9 cellular contexts compared by ENCODE assay signal in genomic region chr22:43118953-43119458, GRCh38. TPM values are rescaled to one million over a fixed set of nuclear protein-coding genes. Genes with fewer than 3 reads are reported as not detected.
DNase-seq lines count a peak whose midpoint lies in the region; ATAC-seq and TF ChIP-seq lines count a peak whose summit lies in the region.
"Had no signal": no experiment of that assay in that cellular context is flagged by ENCODE, and none has a peak within 500 bp of the region (broad histone marks: within the 10 kb centered on the region; RNA-seq: fewer than 3 reads in every experiment).

No MANE protein-coding gene starts in this region.

- CTCF ChIA-PET in CD8-positive, alpha-beta T cell (lab: Charles Lee), result no interaction called here

- peak overlapping the region in 6 of 8 donors; percentile 6 to 76 (median 56) for H3K4me3 Mint-ChIP-seq in naive B cell
- H3K4me3 Mint-ChIP-seq in CD8-positive, alpha-beta T cell, result no peak overlapping the region

- ATAC-seq in GM18861 (IDR thresholded peaks at IDR 0.05; ENCODE audit: unreplicated experiment) (peak; percentile 61), HG02623 (IDR thresholded peaks at IDR 0.05; ENCODE audit: unreplicated experiment) (peak; percentile 77), naive B cell (ENCODE audit: low read depth in 2 of 2) (peak; percentile 45 to 53)
- ATAC-seq in activated naive CD4-positive, alpha-beta T cell treated with anti-CD3 and anti-CD28 coated beads, Interleukin-2, amount 50 U/mL, for 72 hours, result no peak
- ATAC-seq in CD8-positive, alpha-beta T cell, result no peak

- H3K4me1 ChIP-seq in CD8-positive, alpha-beta T cell (ENCODE audit: insufficient read depth, low read length), result no peaks in the 10 kb centered on the region

- intact Hi-C loops in cardiac septum (cut with DNase I), result no loop called here
- intact Hi-C loops in CD8-positive, alpha-beta T cell (cut with DNase I, micrococcal nuclease), result no loop called here

- peaks cover 34 to 56% (median 42%) of the 10 kb centered on the region in 3 donors for H3K27me3 Mint-ChIP-seq in naive B cell
- no peaks in the 10 kb centered on the region for H3K27me3 Mint-ChIP-seq in CD8-positive, alpha-beta T cell (ENCODE audit: low read depth)

- H3K9me3 ChIP-seq in CD8-positive, alpha-beta T cell (ENCODE audit: low read length), result no peaks in the 10 kb centered on the region

- no peaks in the 10 kb centered on the region for H3K27me3 ChIP-seq in CD8-positive, alpha-beta T cell (ENCODE audit: insufficient read depth, low read length)

- no peak for TF ChIP-seq CTCF in CD8-positive, alpha-beta T cell (IDR thresholded peaks at IDR 0.05)

- peaks cover 40 to 51% (median 50%) of the 10 kb centered on the region in 3 donors for H3K4me1 Mint-ChIP-seq in naive B cell
- H3K4me1 Mint-ChIP-seq in CD8-positive, alpha-beta T cell (ENCODE audit: low read depth), result no peaks in the 10 kb centered on the region

- H3K36me3 Mint-ChIP-seq in naive B cell, result no peaks in the 10 kb centered on the region
- H3K36me3 Mint-ChIP-seq in activated naive CD4-positive, alpha-beta T cell treated with anti-CD3 and anti-CD28 coated beads, Interleukin-2, amount 50 U/mL, for 72 hours, result no peaks in the 10 kb centered on the region
- no peaks in the 10 kb centered on the region for H3K36me3 Mint-ChIP-seq in CD8-positive, alpha-beta T cell

- POLR2A ChIA-PET in CD8-positive, alpha-beta T cell (lab: Charles Lee), result no interaction called here

- no peak overlapping the region for H3K27ac Mint-ChIP-seq in naive B cell
- no peak overlapping the region for H3K27ac Mint-ChIP-seq in activated naive CD4-positive, alpha-beta T cell treated with anti-CD3 and anti-CD28 coated beads, Interleukin-2, amount 50 U/mL, for 72 hours
- no peak overlapping the region for H3K27ac Mint-ChIP-seq in CD8-positive, alpha-beta T cell

- no peak overlapping the region for H3K4me3 ChIP-seq in CD8-positive, alpha-beta T cell (ENCODE audit: low read depth, low read length)

- peak; percentile 89 to 91 for DNase-seq in NCI-H526 (lab: John Stamatoyannopoulos, UW)
- DNase-seq in naive B cell, result peak; percentile 35
- DNase-seq in activated naive CD4-positive, alpha-beta T cell treated with anti-CD3 and anti-CD28 coated beads, Interleukin-2, amount 50 U/mL, for 72 hours (ENCODE audit: low spot score in 2 of 2), result no peak
- no peak for DNase-seq in cardiac septum (ENCODE audit: low spot score)
- DNase-seq in putamen (ENCODE audit: low spot score), result no peak
- no peak for DNase-seq in CD8-positive, alpha-beta T cell
- DNase-seq: SHP77 treated with DMSO at 0.1 percent for 48 hours had no signal

- no peaks in the 10 kb centered on the region for H3K9me3 Mint-ChIP-seq in naive B cell
- H3K9me3 Mint-ChIP-seq in activated naive CD4-positive, alpha-beta T cell treated with anti-CD3 and anti-CD28 coated beads, Interleukin-2, amount 50 U/mL, for 72 hours, result no peaks in the 10 kb centered on the region
- no peaks in the 10 kb centered on the region for H3K9me3 Mint-ChIP-seq in CD8-positive, alpha-beta T cell

- H3K36me3 ChIP-seq in CD8-positive, alpha-beta T cell (ENCODE audit: insufficient read depth, low read length), result no peaks in the 10 kb centered on the region

- H3K27ac ChIP-seq in CD8-positive, alpha-beta T cell (ENCODE audit: low read depth, low read length), result no peak overlapping the region

RNA-seq across cellular contexts. Expression of gene BIK, which starts 8.5 kb away (rescaled TPM):
- under 1 TPM in 3 of 6 donors, not detected in 3; 0.49 to 0.86 (median 0.78) TPM for polyA plus RNA-seq in naive B cell (ENCODE audit: low read depth in 6 of 6)
- total RNA-seq in activated naive CD4-positive, alpha-beta T cell treated with anti-CD3 and anti-CD28 coated beads, Interleukin-2, amount 50 U/mL, for 72 hours, result 1 to 10 TPM in 1 of 2 donors, under 1 TPM in 1; 0.98 to 1.4 TPM
- total RNA-seq in cardiac septum, result not detected
- 1 to 10 TPM; 5.3 to 6.1 TPM for total RNA-seq in CD8-positive, alpha-beta T cell

RNA-seq across cellular contexts. Expression of gene MCAT, which starts 24.2 kb away (rescaled TPM):
- polyA plus RNA-seq in naive B cell (ENCODE audit: low read depth in 6 of 6), result 10 to 100 TPM in 1 of 6 donors, 1 to 10 TPM in 5; 6.1 to 11.4 (median 7.6) TPM
- total RNA-seq in activated naive CD4-positive, alpha-beta T cell treated with anti-CD3 and anti-CD28 coated beads, Interleukin-2, amount 50 U/mL, for 72 hours, result 10 to 100 TPM in 1 of 2 donors, 1 to 10 TPM in 1; 6.0 to 19.4 TPM
- total RNA-seq in cardiac septum, result 13.4 TPM
- total RNA-seq in CD8-positive, alpha-beta T cell, result 1 to 10 TPM; 5.9 to 7.8 TPM

RNA-seq across cellular contexts. Expression of gene TTLL1, which starts 29.8 kb away (rescaled TPM):
- polyA plus RNA-seq in naive B cell (ENCODE audit: low read depth in 6 of 6), result 1 to 10 TPM in 5 of 6 donors, under 1 TPM in 1; 0.60 to 4.1 (median 2.7) TPM
- total RNA-seq in activated naive CD4-positive, alpha-beta T cell treated with anti-CD3 and anti-CD28 coated beads, Interleukin-2, amount 50 U/mL, for 72 hours, result 1 to 10 TPM; 5.6 to 6.0 TPM
- 9.5 TPM for total RNA-seq in cardiac septum
- 1 to 10 TPM; 3.5 to 3.9 TPM for total RNA-seq in CD8-positive, alpha-beta T cell

RNA-seq across cellular contexts. Expression of gene TSPO, which starts 32.4 kb away (rescaled TPM):
- polyA plus RNA-seq in naive B cell (ENCODE audit: low read depth in 6 of 6), result 100 to 1,000 TPM; 247 to 323 (median 288) TPM
- total RNA-seq in activated naive CD4-positive, alpha-beta T cell treated with anti-CD3 and anti-CD28 coated beads, Interleukin-2, amount 50 U/mL, for 72 hours, result 100 to 1,000 TPM; 145 to 159 TPM
- total RNA-seq in cardiac septum, result 124 TPM
- total RNA-seq in CD8-positive, alpha-beta T cell, result 10 to 100 TPM; 22.5 to 24.7 TPM

Comparison
In these comparisons a context has a peak if more than half of its experiments do, and no peak if none do; other contexts are left out.
1. ATAC-seq: peak in GM18861 (single experiment), HG02623 (single experiment) and naive B cell (2 of 2); none in activated naive CD4-positive, alpha-beta T cell treated with anti-CD3 and anti-CD28 coated beads, Interleukin-2, amount 50 U/mL, for 72 hours (0 of 2) and CD8-positive, alpha-beta T cell (single experiment).
2. DNase-seq: peak in NCI-H526 (2 of 2) and naive B cell (single experiment); none in activated naive CD4-positive, alpha-beta T cell treated with anti-CD3 and anti-CD28 coated beads, Interleukin-2, amount 50 U/mL, for 72 hours (0 of 2), cardiac septum (single experiment), putamen (single experiment) and CD8-positive, alpha-beta T cell (0 of 7).